18 cellular contexts compared by ENCODE assay signal in the genomic region with DNA sequence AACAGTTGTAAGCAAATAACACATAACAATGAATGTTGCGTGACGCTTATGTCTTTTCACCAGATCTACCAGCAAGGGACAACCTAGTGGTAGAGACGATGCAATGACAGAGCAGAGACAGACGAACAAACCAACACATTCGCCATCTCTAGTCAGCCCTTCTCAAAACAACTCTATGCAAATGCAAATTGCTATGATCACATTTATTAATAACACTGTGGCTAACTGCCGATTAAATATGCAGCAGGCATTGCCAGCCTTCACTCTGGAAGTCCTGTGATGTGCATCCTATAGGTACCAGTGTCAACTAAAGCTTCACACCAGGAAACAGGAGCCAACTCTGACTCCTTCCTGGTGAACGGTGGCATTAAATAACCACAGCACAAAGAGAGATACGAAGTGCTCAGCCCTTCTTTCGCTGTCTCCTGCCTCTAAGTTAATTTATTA.
A peak's percentile ranks its signal among the peaks of the same experiment; 100 is the strongest.
DNase-seq lines count a peak whose midpoint lies in the region; ATAC-seq, FAIRE-seq and TF ChIP-seq lines count a peak whose summit lies in the region.
"Had no signal": no experiment of that assay in that cellular context is flagged by ENCODE, and none has a peak within 500 bp of the region (broad histone marks: within the 10 kb centered on the region; RNA-seq: fewer than 3 reads in every experiment).

No MANE protein-coding gene starts in this region.

- no peak for ATAC-seq in HepG2
- no peak for ATAC-seq in right lobe of liver
- ATAC-seq in stimulated activated naive CD8-positive, alpha-beta T cell treated with anti-CD3 and anti-CD28 coated beads, Interleukin-15, amount 100 ng/mL, for 72 hours: peak; percentile 72
- ATAC-seq: gastrocnemius medialis, left lobe of liver, Right ventricle myocardium inferior, sciatic nerve had no signal

- H2AFZ ChIP-seq in HepG2 (ENCODE audit: low read length): no peak overlapping the region

- H3K4me1 Mint-ChIP-seq in activated CD4-positive, alpha-beta T cell treated with anti-CD3 and anti-CD28 coated beads, Interleukin-2, amount 10 ng/mL, durations not matched to agents 7 days and 5 days: peaks cover 78% of the 10 kb centered on the region
- peaks cover 29% of the 10 kb centered on the region for H3K4me1 Mint-ChIP-seq in chondrocyte (ENCODE audit: low read depth)
- peaks cover 85% of the 10 kb centered on the region for H3K4me1 Mint-ChIP-seq in stimulated activated naive CD8-positive, alpha-beta T cell treated with anti-CD3 and anti-CD28 coated beads, Interleukin-15, amount 100 ng/mL, for 72 hours

- no peak for TF ChIP-seq CTCF in HepG2 (CRISPR knock-in tag; IDR thresholded peaks at IDR 0.05)
- no peak for TF ChIP-seq CTCF in right lobe of liver (IDR thresholded peaks at IDR 0.05)
- no peak for TF ChIP-seq CTCF in chondrocyte (IDR thresholded peaks at IDR 0.05)

- CTCF ChIA-PET in HepG2 (lab: Yijun Ruan, JAX; ENCODE audit: low intra/inter-chr PET ratio, low total read pairs): no interaction called here
- CTCF ChIA-PET in activated CD4-positive, alpha-beta T cell treated with anti-CD3 and anti-CD28 coated beads, Interleukin-2, amount 10 ng/mL, durations not matched to agents 7 days and 5 days (lab: Charles Lee): no interaction called here
- CTCF ChIA-PET in HEK293T (lab: Yijun Ruan, JAX): no interaction called here

- in situ Hi-C loops in HepG2 (cut with HindIII; ENCODE audit: extremely low pct_ligation_motif_present, low pct_unique_long_range_greater_than_20kb): no loop called here

- no peaks in the 10 kb centered on the region for H3K27me3 Mint-ChIP-seq in activated CD4-positive, alpha-beta T cell treated with anti-CD3 and anti-CD28 coated beads, Interleukin-2, amount 10 ng/mL, durations not matched to agents 7 days and 5 days
- no peaks in the 10 kb centered on the region for H3K27me3 Mint-ChIP-seq in chondrocyte (ENCODE audit: low read depth)
- H3K27me3 Mint-ChIP-seq in stimulated activated naive CD8-positive, alpha-beta T cell treated with anti-CD3 and anti-CD28 coated beads, Interleukin-15, amount 100 ng/mL, for 72 hours: no peaks in the 10 kb centered on the region
- H3K27me3 Mint-ChIP-seq: activated B cell treated with CpG ODN at 0.5 μM for 24 hours had no signal

- peaks cover 22% of the 10 kb centered on the region for H3K9me3 Mint-ChIP-seq in activated CD4-positive, alpha-beta T cell treated with anti-CD3 and anti-CD28 coated beads, Interleukin-2, amount 10 ng/mL, durations not matched to agents 7 days and 5 days
- H3K9me3 Mint-ChIP-seq in chondrocyte (ENCODE audit: low read depth): peaks cover 7% of the 10 kb centered on the region
- H3K9me3 Mint-ChIP-seq in stimulated activated naive CD8-positive, alpha-beta T cell treated with anti-CD3 and anti-CD28 coated beads, Interleukin-15, amount 100 ng/mL, for 72 hours: peaks cover 7 to 11% of the 10 kb centered on the region in 2 donors

- TF ChIP-seq EP300 in HepG2 (IDR thresholded peaks at IDR 0.05; ENCODE audit: low read depth in 2 of 2, low read length in 2 of 2) (no peak), HepG2 (CRISPR knock-in tag; IDR thresholded peaks at IDR 0.05; ENCODE audit: borderline replicate concordance) (no peak)

- peaks cover 50% of the 10 kb centered on the region for H3K36me3 Mint-ChIP-seq in activated CD4-positive, alpha-beta T cell treated with anti-CD3 and anti-CD28 coated beads, Interleukin-2, amount 10 ng/mL, durations not matched to agents 7 days and 5 days (ENCODE audit: low read depth)
- peaks cover 31% of the 10 kb centered on the region for H3K36me3 Mint-ChIP-seq in chondrocyte (ENCODE audit: low read depth)

- intact Hi-C loops in HepG2 (cut with micrococcal nuclease; ENCODE audit: unreplicated experiment) (no loop called here), right lobe of liver (cut with DNase I) (no loop called here)

- no peaks in the 10 kb centered on the region for H4K20me1 ChIP-seq in HepG2 (ENCODE audit: insufficient read depth, low read length)

- peak overlapping the region; percentile 25 for H3K4me3 Mint-ChIP-seq in activated CD4-positive, alpha-beta T cell treated with anti-CD3 and anti-CD28 coated beads, Interleukin-2, amount 10 ng/mL, durations not matched to agents 7 days and 5 days
- no peak overlapping the region for H3K4me3 Mint-ChIP-seq in chondrocyte (ENCODE audit: unreplicated experiment)
- H3K4me3 Mint-ChIP-seq in stimulated activated naive CD8-positive, alpha-beta T cell treated with anti-CD3 and anti-CD28 coated beads, Interleukin-15, amount 100 ng/mL, for 72 hours: peak overlapping the region; percentile 77 to 82
- H3K4me3 Mint-ChIP-seq: activated B cell treated with CpG ODN at 0.5 μM for 24 hours had no signal

- H3K4me2 ChIP-seq in HepG2 (ENCODE audit: low read depth, low read length): no peak overlapping the region

- no peaks in the 10 kb centered on the region for H3K27me3 ChIP-seq in HepG2 (ENCODE audit: control insufficient read depth in 1 of 2, insufficient read depth in 2 of 2, low read length in 2 of 2)
- H3K27me3 ChIP-seq in right lobe of liver: no peaks in the 10 kb centered on the region
- H3K27me3 ChIP-seq: gastrocnemius medialis had no signal

- TF ChIP-seq POLR2A in HepG2 (IDR thresholded peaks at IDR 0.05; ENCODE audit: insufficient read depth in 1 of 2, low read depth in 2 of 2, low read length in 2 of 2) (no peak), right lobe of liver (IDR thresholded peaks at IDR 0.05) (no peak)

- WGBS in HepG2 (ENCODE audit: low lambda C conversion rate): 92% methylated on average over 9 of the region's 9 CpGs
- 88% methylated on average over 6 of the region's 9 CpGs for WGBS in right lobe of liver (ENCODE audit: insufficient coverage, low coverage, low lambda C conversion rate, missing lambda C conversion rate)

- POLR2A ChIA-PET in HepG2 (lab: Yijun Ruan, JAX) (no interaction called here), HEK293T (lab: Yijun Ruan, JAX) (no interaction called here)
- POLR2A ChIA-PET in activated CD4-positive, alpha-beta T cell treated with anti-CD3 and anti-CD28 coated beads, Interleukin-2, amount 10 ng/mL, durations not matched to agents 7 days and 5 days (lab: Charles Lee): no interaction called here

- peak overlapping the region; percentile 87 for H3K27ac Mint-ChIP-seq in activated CD4-positive, alpha-beta T cell treated with anti-CD3 and anti-CD28 coated beads, Interleukin-2, amount 10 ng/mL, durations not matched to agents 7 days and 5 days
- H3K27ac Mint-ChIP-seq in chondrocyte (ENCODE audit: unreplicated experiment): peak overlapping the region; percentile 9
- H3K27ac Mint-ChIP-seq in stimulated activated naive CD8-positive, alpha-beta T cell treated with anti-CD3 and anti-CD28 coated beads, Interleukin-15, amount 100 ng/mL, for 72 hours: peak overlapping the region; percentile 98
- H3K27ac Mint-ChIP-seq: activated B cell treated with CpG ODN at 0.5 μM for 24 hours had no signal

- BruUV-seq in HepG2 (replicated peaks; lab: Mats Ljungman, UMichigan): no TSS peak

- peaks cover 11 to 33% of the 10 kb centered on the region in 2 experiments for H3K36me3 ChIP-seq in HepG2 (replicated peaks in 1 of 2; ENCODE audit: control insufficient read depth in 1 of 2, insufficient read depth in 2 of 2, low read length in 2 of 2)
- H3K36me3 ChIP-seq in right lobe of liver: no peaks in the 10 kb centered on the region

- H3K9me3 ChIP-seq in HepG2 (ENCODE audit: low read length) (no peaks in the 10 kb centered on the region), right lobe of liver (no peaks in the 10 kb centered on the region)
- H3K9me3 ChIP-seq: gastrocnemius medialis had no signal

- FAIRE-seq in HepG2 (lab: Jason Lieb, UNC) (no peak), urothelium cell line (lab: Jason Lieb, UNC) (no peak)
- FAIRE-seq: D721Med had no signal

- H3K4me1 ChIP-seq in HepG2 (ENCODE audit: insufficient read depth, low read length): no peaks in the 10 kb centered on the region
- no peaks in the 10 kb centered on the region for H3K4me1 ChIP-seq in right lobe of liver
- H3K4me1 ChIP-seq: gastrocnemius medialis had no signal

- H3K4me3 ChIP-seq in HepG2 (replicated peaks in 1 of 3; ENCODE audit: insufficient read depth in 1 of 3, low read depth in 2 of 3, low read length in 3 of 3): no peak overlapping the region
- H3K4me3 ChIP-seq in right lobe of liver: no peak overlapping the region
- H3K4me3 ChIP-seq: coronary artery, gastrocnemius medialis had no signal

- H3K9ac ChIP-seq in HepG2 (ENCODE audit: insufficient read depth, low read depth, low read length): no peak overlapping the region

- H3K79me2 ChIP-seq in HepG2 (ENCODE audit: insufficient read depth, low read length): peaks cover under 1% of the 10 kb centered on the region

- H3K27ac ChIP-seq in HepG2 (ENCODE audit: extremely low read length, insufficient read depth, low read length) (no peak overlapping the region), right lobe of liver (no peak overlapping the region)
- H3K27ac ChIP-seq: coronary artery, gastrocnemius medialis had no signal

- TF ChIP-seq RAD21 in HepG2 (CRISPR knock-in tag; IDR thresholded peaks at IDR 0.05): no peak

- DNase-seq in HepG2 (ENCODE audit: low spot score): no peak
- no peak for DNase-seq in right lobe of liver
- peak; percentile 27 for DNase-seq in activated CD4-positive, alpha-beta T cell treated with anti-CD3 and anti-CD28 coated beads, Interleukin-2, amount 10 ng/mL, durations not matched to agents 7 days and 5 days
- DNase-seq in chondrocyte (ENCODE audit: low spot score): no peak
- DNase-seq in stimulated activated naive CD8-positive, alpha-beta T cell treated with anti-CD3 and anti-CD28 coated beads, Interleukin-15, amount 100 ng/mL, for 72 hours: peak; percentile 44 to 52
- no peak for DNase-seq in urothelium cell line (ENCODE audit: low spot score)
- DNase-seq in Kasumi-1 (lab: John Stamatoyannopoulos, UW): no peak
- DNase-seq in HEK293T (ENCODE audit: extremely low spot score): no peak
- DNase-seq: activated B cell treated with CpG ODN at 0.5 μM for 24 hours; activated effector memory CD4-positive, alpha-beta T cell treated with Interleukin-2 at 50 U/mL for 16 hours; gastrocnemius medialis; NCI-H1694; stimulated activated CD4-positive, alpha-beta T cell treated with anti-CD3 and anti-CD28 coated beads, Interleukin-1b, Interleukin-23, amount 100 ng/mL, for 48 hours had no signal

TF ChIP-seq in HepG2, 621 proteins besides CTCF, POLR2A, EP300 and RAD21 (continues in another document):
- TF ChIP-seq ZNF337 (CRISPR knock-in tag; IDR thresholded peaks at IDR 0.05; ENCODE audit: borderline replicate concordance, low read depth) (no peak), RBM22 (optimal IDR thresholded peaks at IDR 0.05; ENCODE audit: low read length) (peak; percentile 40), KDM1A (CRISPR knock-in tag; IDR thresholded peaks at IDR 0.05) (no peak)

TF ChIP-seq in HEK293T, 16 proteins besides CTCF, POLR2A, EP300 and RAD21:
- TF ChIP-seq FOXM1 (IDR thresholded peaks at IDR 0.05; ENCODE audit: borderline replicate concordance) (no peak), CTBP1 (IDR thresholded peaks at IDR 0.05; ENCODE audit: borderline replicate concordance) (no peak), L3MBTL2 (conservative IDR thresholded peaks at IDR 0.05) (no peak), SUZ12 (IDR thresholded peaks at IDR 0.05) (no peak)

Comparison
In these comparisons a context has a peak if more than half of its experiments do, and no peak if none do; other contexts are left out.
1. DNase-seq: peak in activated CD4-positive, alpha-beta T cell treated with anti-CD3 and anti-CD28 coated beads, Interleukin-2, amount 10 ng/mL, durations not matched to agents 7 days and 5 days (single experiment) and stimulated activated naive CD8-positive, alpha-beta T cell treated with anti-CD3 and anti-CD28 coated beads, Interleukin-15, amount 100 ng/mL, for 72 hours (2 of 2); none in HepG2 (single experiment), right lobe of liver (0 of 3), chondrocyte (single experiment), urothelium cell line (single experiment), Kasumi-1 (0 of 2) and HEK293T (single experiment).
2. H3K27ac Mint-ChIP-seq: peak in every context shown above with its lines; median percentile 98 in stimulated activated naive CD8-positive, alpha-beta T cell treated with anti-CD3 and anti-CD28 coated beads, Interleukin-15, amount 100 ng/mL, for 72 hours; 87 in activated CD4-positive, alpha-beta T cell treated with anti-CD3 and anti-CD28 coated beads, Interleukin-2, amount 10 ng/mL, durations not matched to agents 7 days and 5 days; 9 in chondrocyte.